In genomic region chr1:174114788-174115448, GRCh38 we compare ENCODE assay signal across 1 cellular context.
A peak's percentile ranks its signal among the peaks of the same experiment; 100 is the strongest.
TF ChIP-seq lines count a peak whose summit lies in the region.

No MANE protein-coding gene starts in this region.

TF ChIP-seq in HepG2, 621 proteins besides CTCF, POLR2A, EP300 and RAD21 (continued from another document):
- peak; percentile 74; the same call in 1 of the 2 replicates for TF ChIP-seq ZNF362 (CRISPR knock-in tag; IDR thresholded peaks at IDR 0.05; ENCODE audit: borderline replicate concordance)
- TF ChIP-seq GATAD2A (CRISPR knock-in tag; IDR thresholded peaks at IDR 0.05), result peak; percentile 68; the same call in 1 of the 2 replicates
- TF ChIP-seq PPARG (CRISPR knock-in tag; conservative IDR thresholded peaks at IDR 0.05), result peak; percentile 81
- no peak for TF ChIP-seq ZNF550 (CRISPR knock-in tag; IDR thresholded peaks at IDR 0.05; ENCODE audit: borderline replicate concordance)
- TF ChIP-seq NFKB2 (CRISPR knock-in tag; IDR thresholded peaks at IDR 0.05; ENCODE audit: borderline replicate concordance), result no peak
- no peak for TF ChIP-seq MBNL3 (CRISPR knock-in tag; conservative IDR thresholded peaks at IDR 0.05)
- TF ChIP-seq CEBPG (CRISPR knock-in tag; IDR thresholded peaks at IDR 0.05), result peak; percentile 52; the same call in 1 of the 2 replicates
- TF ChIP-seq CEBPB (IDR thresholded peaks at IDR 0.05; ENCODE audit: borderline replicate concordance, low read depth, low read length), result no peak
- TF ChIP-seq ARID5B (CRISPR knock-in tag; IDR thresholded peaks at IDR 0.05), result peak; percentile 45
- 0 out of 2 replicates have a peak, but pooled peaks have one; percentile 12 for TF ChIP-seq PAXIP1 (CRISPR knock-in tag; conservative IDR thresholded peaks at IDR 0.05)
TF ChIP-seq in HepG2: peak in this region for 44.
